Comparison of ENCODE assay signal across 20 cellular contexts in the genomic region with DNA sequence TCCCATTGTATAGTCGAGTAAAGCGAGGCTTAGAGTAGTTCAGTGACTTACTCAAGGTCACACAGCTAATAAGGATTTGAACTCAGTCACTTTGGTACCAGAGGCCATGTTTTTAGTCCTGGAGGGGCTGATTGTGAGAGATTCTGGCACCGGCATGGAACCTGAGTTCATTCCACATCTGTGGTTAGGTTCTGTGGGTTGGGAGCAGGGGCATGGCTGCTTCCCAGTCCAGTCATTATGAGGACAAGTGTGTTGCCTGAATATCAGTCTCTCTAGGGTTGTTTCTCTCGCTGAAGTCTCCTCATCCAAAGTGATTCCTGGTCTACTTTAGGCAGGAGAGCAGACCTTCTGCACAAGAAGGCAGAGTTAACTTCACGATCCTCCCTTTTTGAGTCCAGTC.
A peak's percentile ranks its signal among the peaks of the same experiment; 100 is the strongest.
DNase-seq lines count a peak whose midpoint lies in the region; ATAC-seq and TF ChIP-seq lines count a peak whose summit lies in the region.
"Had no signal": no experiment of that assay in that cellular context is flagged by ENCODE, and none has a peak within 500 bp of the region (broad histone marks: within the 10 kb centered on the region; RNA-seq: fewer than 3 reads in every experiment).

No MANE protein-coding gene starts in this region.

- no peak overlapping the region for H3K4me3 ChIP-seq in MG63
- H3K4me3 ChIP-seq: K562, SJCRH30 had no signal

- no peaks in the 10 kb centered on the region for H3K36me3 Mint-ChIP-seq in activated CD4-positive, alpha-beta T cell treated with anti-CD3 and anti-CD28 coated beads, Interleukin-2, amount 10 ng/mL, durations not matched to agents 24 days and 14 days (ENCODE audit: low read depth)
- no peaks in the 10 kb centered on the region for H3K36me3 Mint-ChIP-seq in brain
- H3K36me3 Mint-ChIP-seq: CD14-positive monocyte had no signal

- H3K4me3 Mint-ChIP-seq in activated CD4-positive, alpha-beta T cell treated with anti-CD3 and anti-CD28 coated beads, Interleukin-2, amount 10 ng/mL, durations not matched to agents 24 days and 14 days, result no peak overlapping the region
- H3K4me3 Mint-ChIP-seq in brain, result peak overlapping the region in 2 of 5 experiments; percentile 8 to 39
- H3K4me3 Mint-ChIP-seq: B cell, CD14-positive monocyte had no signal

- ATAC-seq in HG02588 (IDR thresholded peaks at IDR 0.05; ENCODE audit: unreplicated experiment), result no peak
- no peak for ATAC-seq in sciatic nerve
- ATAC-seq: HepG2, K562 had no signal

- intact Hi-C loops in activated CD4-positive, alpha-beta T cell treated with anti-CD3 and anti-CD28 coated beads, Interleukin-2, amount 10 ng/mL, durations not matched to agents 24 days and 14 days (cut with micrococcal nuclease), result no loop called here
- intact Hi-C loops in sciatic nerve (cut with DNase I), result no loop called here

- H3K36me3 ChIP-seq in MG63, result no peaks in the 10 kb centered on the region
- H3K36me3 ChIP-seq: SJCRH30 had no signal

- peak; percentile 24 for DNase-seq in activated CD4-positive, alpha-beta T cell treated with anti-CD3 and anti-CD28 coated beads, Interleukin-2, amount 10 ng/mL, durations not matched to agents 24 days and 14 days
- DNase-seq in activated CD4-positive, alpha-beta T cell treated with anti-CD3 and anti-CD28 coated beads for 48 hours, result no peak
- peak; percentile 17 for DNase-seq in islet precursor cell
- no peak for DNase-seq in MG63
- no peak for DNase-seq in sciatic nerve (ENCODE audit: low spot score)
- no peak for DNase-seq in NCI-H2196 (lab: John Stamatoyannopoulos, UW; ENCODE audit: unreplicated experiment)
- DNase-seq: DMS53, NCI-H1092, NCI-H1436 treated with DMSO at 0.1 percent for 48 hours, NCI-H1930, NCI-H226, NCI-H510A treated with DMSO at 0.1 percent for 48 hours, NCI-H748 treated with DMSO at 0.1 percent for 48 hours, SJCRH30 had no signal

- no peaks in the 10 kb centered on the region for H3K9me3 ChIP-seq in MG63
- H3K9me3 ChIP-seq: SJCRH30 had no signal

- TF ChIP-seq CTCF in brain (conservative IDR thresholded peaks at IDR 0.05), result no peak

- H3K27me3 Mint-ChIP-seq in activated CD4-positive, alpha-beta T cell treated with anti-CD3 and anti-CD28 coated beads, Interleukin-2, amount 10 ng/mL, durations not matched to agents 24 days and 14 days, result no peaks in the 10 kb centered on the region
- peaks cover 8% of the 10 kb centered on the region for H3K27me3 Mint-ChIP-seq in brain

- no peaks in the 10 kb centered on the region for H3K9me3 Mint-ChIP-seq in activated CD4-positive, alpha-beta T cell treated with anti-CD3 and anti-CD28 coated beads, Interleukin-2, amount 10 ng/mL, durations not matched to agents 24 days and 14 days
- H3K9me3 Mint-ChIP-seq in brain, result no peaks in the 10 kb centered on the region

- no peaks in the 10 kb centered on the region for H3K4me1 Mint-ChIP-seq in activated CD4-positive, alpha-beta T cell treated with anti-CD3 and anti-CD28 coated beads, Interleukin-2, amount 10 ng/mL, durations not matched to agents 24 days and 14 days
- peaks cover 25% of the 10 kb centered on the region for H3K4me1 Mint-ChIP-seq in brain
- H3K4me1 Mint-ChIP-seq: B cell, CD14-positive monocyte had no signal

- H3K27me3 ChIP-seq in MG63, result peaks cover 8% of the 10 kb centered on the region; the same call in 1 of the 2 replicates

- H3K27ac Mint-ChIP-seq in activated CD4-positive, alpha-beta T cell treated with anti-CD3 and anti-CD28 coated beads, Interleukin-2, amount 10 ng/mL, durations not matched to agents 24 days and 14 days, result no peak overlapping the region
- peak overlapping the region in 3 of 5 experiments; percentile 68 to 97 (median 93) for H3K27ac Mint-ChIP-seq in brain
- H3K27ac Mint-ChIP-seq: B cell, CD14-positive monocyte had no signal

Comparison
In these comparisons a context has a peak if more than half of its experiments do, and no peak if none do; other contexts are left out.
1. DNase-seq: peak in activated CD4-positive, alpha-beta T cell treated with anti-CD3 and anti-CD28 coated beads, Interleukin-2, amount 10 ng/mL, durations not matched to agents 24 days and 14 days (single experiment) and islet precursor cell (single experiment); none in activated CD4-positive, alpha-beta T cell treated with anti-CD3 and anti-CD28 coated beads for 48 hours (single experiment), MG63 (single experiment), sciatic nerve (single experiment) and NCI-H2196 (single experiment).